ENCODE assay signal across 10 cellular contexts in the genomic region with DNA sequence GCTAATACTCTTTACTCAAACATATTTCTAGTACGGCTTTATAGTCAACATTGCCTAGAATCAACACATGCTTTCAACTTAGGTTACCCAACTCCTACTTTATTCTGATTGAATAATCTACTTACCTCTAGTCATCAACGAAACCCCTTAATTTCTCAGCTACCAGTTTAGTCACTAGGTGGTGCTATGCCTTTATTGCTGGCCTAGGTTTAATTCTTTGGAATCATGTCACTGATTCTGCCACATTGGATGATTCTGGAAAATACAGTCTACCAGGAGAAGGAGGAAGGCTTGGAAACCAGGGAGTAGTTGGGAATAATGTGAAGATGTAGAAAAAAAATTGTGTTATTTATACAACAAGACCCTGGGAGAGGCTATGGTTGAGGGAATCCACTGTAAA.
DNase-seq lines count a peak whose midpoint lies in the region; ATAC-seq, FAIRE-seq and TF ChIP-seq lines count a peak whose summit lies in the region.
"Had no signal": no experiment of that assay in that cellular context is flagged by ENCODE, and none has a peak within 500 bp of the region (broad histone marks: within the 10 kb centered on the region; RNA-seq: fewer than 3 reads in every experiment).

No MANE protein-coding gene starts in this region.

- CTCF ChIA-PET in HepG2 (lab: Yijun Ruan, JAX; ENCODE audit: low intra/inter-chr PET ratio, low total read pairs): no interaction called here

- DNase-seq in MV-4-11 (lab: John Stamatoyannopoulos, UW) (peak; percentile 2), HepG2 (ENCODE audit: low spot score) (no peak), NCI-H2107 treated with DMSO at 0.1 percent for 48 hours (lab: John Stamatoyannopoulos, UW; ENCODE audit: unreplicated experiment) (no peak)
- DNase-seq in activated CD8-positive, alpha-beta memory T cell treated with anti-CD3 and anti-CD28 coated beads, Interleukin-2, amount 50 U/mL, for 4 hours: no peak
- DNase-seq: activated CD4-positive, alpha-beta T cell treated with anti-CD3 and anti-CD28 coated beads, Interleukin-2, amount 50 U/mL, for 4 hours; NCI-H1092 treated with DMSO at 0.1 percent for 48 hours had no signal

- H3F3A ChIP-seq in DOHH2 (ENCODE audit: control insufficient read depth, insufficient read depth): no peaks in the 10 kb centered on the region

- no peak overlapping the region for H3K9ac ChIP-seq in HepG2 (ENCODE audit: insufficient read depth, low read depth, low read length)

- no peak for TF ChIP-seq RAD21 in HepG2 (CRISPR knock-in tag; IDR thresholded peaks at IDR 0.05)

- H3K79me2 ChIP-seq in DOHH2 (ENCODE audit: control insufficient read depth, low read length) (no peaks in the 10 kb centered on the region), HepG2 (ENCODE audit: insufficient read depth, low read length) (no peaks in the 10 kb centered on the region)

- H3K36me3 ChIP-seq in DOHH2 (ENCODE audit: control insufficient read depth, low read length) (no peaks in the 10 kb centered on the region), HepG2 (replicated peaks in 1 of 2; ENCODE audit: control insufficient read depth in 1 of 2, insufficient read depth in 2 of 2, low read length in 2 of 2) (no peaks in the 10 kb centered on the region)

- H3K27ac ChIP-seq in DOHH2 (ENCODE audit: low read depth, low read length): no peak overlapping the region
- H3K27ac ChIP-seq in VCaP: no peak overlapping the region
- no peak overlapping the region for H3K27ac ChIP-seq in HepG2 (ENCODE audit: extremely low read length, insufficient read depth, low read length)

- H3K9me3 ChIP-seq in DOHH2 (ENCODE audit: control insufficient read depth, insufficient read depth, low read length) (no peaks in the 10 kb centered on the region), HepG2 (ENCODE audit: low read length) (no peaks in the 10 kb centered on the region)

- ATAC-seq in HepG2 (no peak), HG02763 (IDR thresholded peaks at IDR 0.05; ENCODE audit: unreplicated experiment) (no peak), HG03469 (IDR thresholded peaks at IDR 0.05; ENCODE audit: unreplicated experiment) (no peak)

- WGBS in HepG2 (ENCODE audit: low lambda C conversion rate): 12% methylated on average over 2 of the region's 2 CpGs

- POLR2A ChIA-PET in HepG2 (lab: Yijun Ruan, JAX): no interaction called here

- no peak for TF ChIP-seq POLR2A in HepG2 (IDR thresholded peaks at IDR 0.05; ENCODE audit: insufficient read depth in 1 of 2, low read depth in 2 of 2, low read length in 2 of 2)

- no peak overlapping the region for H2AFZ ChIP-seq in HepG2 (ENCODE audit: low read length)

- no peak for FAIRE-seq in HepG2 (lab: Jason Lieb, UNC)

- H4K20me1 ChIP-seq in DOHH2 (ENCODE audit: control insufficient read depth, insufficient read depth, low read depth, low read length): no peaks in the 10 kb centered on the region
- H4K20me1 ChIP-seq in HepG2 (ENCODE audit: insufficient read depth, low read length): no peaks in the 10 kb centered on the region

- no peaks in the 10 kb centered on the region for H3K27me3 ChIP-seq in DOHH2 (ENCODE audit: control insufficient read depth, low read length)
- no peaks in the 10 kb centered on the region for H3K27me3 ChIP-seq in HepG2 (ENCODE audit: control insufficient read depth in 1 of 2, insufficient read depth in 2 of 2, low read length in 2 of 2)

- TF ChIP-seq EP300 in HepG2 (IDR thresholded peaks at IDR 0.05; ENCODE audit: low read depth in 2 of 2, low read length in 2 of 2) (no peak), HepG2 (CRISPR knock-in tag; IDR thresholded peaks at IDR 0.05; ENCODE audit: borderline replicate concordance) (no peak)

- H3K4me3 ChIP-seq in DOHH2 (ENCODE audit: low read length) (no peak overlapping the region), HepG2 (replicated peaks in 1 of 3; ENCODE audit: insufficient read depth in 1 of 3, low read depth in 2 of 3, low read length in 3 of 3) (no peak overlapping the region)

- no peaks in the 10 kb centered on the region for H3K9me2 ChIP-seq in DOHH2 (replicated peaks; ENCODE audit: control insufficient read depth, low read length)

- H3K4me2 ChIP-seq in DOHH2 (ENCODE audit: low read length) (no peak overlapping the region), HepG2 (ENCODE audit: low read depth, low read length) (no peak overlapping the region)

- TF ChIP-seq CTCF in DOHH2 (IDR thresholded peaks at IDR 0.05; ENCODE audit: low read depth, low read length, poor library complexity, severe bottlenecking) (peak; percentile 38), VCaP (conservative IDR thresholded peaks at IDR 0.05) (peak; percentile 67), HepG2 (CRISPR knock-in tag; IDR thresholded peaks at IDR 0.05) (peak; percentile 37; the same call in 1 of the 2 replicates)

- in situ Hi-C loops in HepG2 (cut with HindIII; ENCODE audit: extremely low pct_ligation_motif_present, low pct_unique_long_range_greater_than_20kb): no loop called here

- no peaks in the 10 kb centered on the region for H3K4me1 ChIP-seq in DOHH2 (ENCODE audit: control insufficient read depth, low read length)
- H3K4me1 ChIP-seq in HepG2 (ENCODE audit: insufficient read depth, low read length): no peaks in the 10 kb centered on the region

- intact Hi-C loops in HepG2 (cut with micrococcal nuclease; ENCODE audit: unreplicated experiment): no loop called here

- BruUV-seq in HepG2 (replicated peaks; lab: Mats Ljungman, UMichigan): no TSS peak

TF ChIP-seq in HepG2, 621 proteins besides CTCF, POLR2A, EP300 and RAD21:
- peak; percentile 40 for TF ChIP-seq STAG1 (CRISPR knock-in tag; IDR thresholded peaks at IDR 0.05)
- no peak for TF ChIP-seq RBAK (CRISPR knock-in tag; IDR thresholded peaks at IDR 0.05)
